Comparison of ENCODE assay signal across 7 cellular contexts in the genomic region with DNA sequence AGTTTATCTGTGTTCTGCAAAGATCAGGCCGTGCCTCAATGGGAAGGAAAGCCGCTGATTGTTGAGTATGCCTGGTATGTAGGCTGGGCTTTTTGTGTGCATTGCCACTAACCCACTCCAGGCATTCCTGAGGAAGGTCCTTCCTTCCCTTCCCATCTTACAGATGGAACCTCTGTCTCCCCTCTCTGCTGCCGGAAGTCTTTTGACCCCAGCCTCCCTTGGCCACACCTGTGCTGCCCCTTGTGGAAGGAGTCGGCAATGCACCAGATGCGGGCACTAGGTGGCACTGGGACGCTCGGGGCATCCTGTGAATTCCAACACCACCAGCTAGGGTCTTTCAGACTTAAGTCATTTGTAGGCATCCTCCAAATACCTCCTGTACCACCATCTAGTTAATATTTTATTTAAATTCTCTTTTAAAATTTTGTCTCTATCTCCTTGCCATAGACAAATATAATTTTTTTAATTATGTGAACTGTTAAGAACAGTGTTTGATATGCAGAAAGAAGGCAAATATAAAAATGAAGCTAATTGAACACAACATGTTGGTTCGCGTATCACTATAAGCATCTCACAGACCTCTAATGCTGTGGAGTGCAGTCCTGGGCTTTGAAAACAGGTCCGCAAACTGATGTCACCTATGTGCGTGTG.
A peak's percentile ranks its signal among the peaks of the same experiment; 100 is the strongest.
DNase-seq lines count a peak whose midpoint lies in the region; ATAC-seq, FAIRE-seq and TF ChIP-seq lines count a peak whose summit lies in the region.

No MANE protein-coding gene starts in this region.

- H2AFZ ChIP-seq in PC-3 (ENCODE audit: low read length) = no peak overlapping the region
- no peak overlapping the region for H2AFZ ChIP-seq in hepatocyte

- no peak overlapping the region for H3K4me3 ChIP-seq in PC-3 (ENCODE audit: low read length)
- no peak overlapping the region for H3K4me3 ChIP-seq in hepatocyte

- H3K9me2 ChIP-seq in PC-3 (replicated peaks; ENCODE audit: low read length) = no peaks in the 10 kb centered on the region
- no peaks in the 10 kb centered on the region for H3K9me2 ChIP-seq in hepatocyte (replicated peaks; ENCODE audit: insufficient read depth)

- H3K4me1 ChIP-seq in PC-3 (ENCODE audit: insufficient read depth, low read length) = peaks cover 41% of the 10 kb centered on the region
- no peaks in the 10 kb centered on the region for H3K4me1 ChIP-seq in hepatocyte (ENCODE audit: insufficient read depth)

- H3K9me3 ChIP-seq in PC-3 (ENCODE audit: low read length) (no peaks in the 10 kb centered on the region), hepatocyte (ENCODE audit: low read depth) (no peaks in the 10 kb centered on the region)

- CTCF ChIA-PET in PC-3 (lab: Charles Lee) = interaction anchor here (0.5 kb wide), 1 partner anchor 57 kb away, joined by 3 read pairs; no protein-coding TSS in a partner anchor

- H3K27ac ChIP-seq in PC-3 (ENCODE audit: low read length) = no peak overlapping the region
- H3K27ac ChIP-seq in hepatocyte = no peak overlapping the region

- DNase-seq in GM19239 (ENCODE audit: insufficient read length, low spot score) = peak; percentile 31
- DNase-seq in PC-3 = peak; percentile 44
- DNase-seq in activated gamma-delta T cell treated with anti-CD3 and anti-CD28 coated beads, Interleukin-2, amount 50 U/mL, for 16 hours (ENCODE audit: low read depth) = peak; percentile 43
- no peak for DNase-seq in hepatocyte (ENCODE audit: low spot score)
- DNase-seq in stimulated activated CD4-positive, alpha-beta T cell treated with anti-CD3 and anti-CD28 coated beads, TNF-alpha, amount 100 ng/mL, for 24 hours (ENCODE audit: low read depth in 3 of 3) = peak; percentile 42 to 71 (median 47)
- no peak for DNase-seq in middle frontal gyrus (ENCODE audit: extremely low spot score, low spot score)

- FAIRE-seq in GM19239 (lab: Jason Lieb, UNC) = peak; percentile 56

- H3K4me2 ChIP-seq in PC-3 (ENCODE audit: low read length) (no peak overlapping the region), hepatocyte (no peak overlapping the region)

- no peaks in the 10 kb centered on the region for H3K79me2 ChIP-seq in PC-3 (ENCODE audit: low read length)
- no peaks in the 10 kb centered on the region for H3K79me2 ChIP-seq in hepatocyte

- TF ChIP-seq CTCF in PC-3 (conservative IDR thresholded peaks at IDR 0.05; ENCODE audit: low read depth, low read length) = peak; percentile 91
- peak; percentile 49 for TF ChIP-seq CTCF in hepatocyte (IDR thresholded peaks at IDR 0.05; ENCODE audit: poor library complexity)

- peaks cover 15% of the 10 kb centered on the region for H3F3A ChIP-seq in PC-3 (ENCODE audit: low read length, unreplicated experiment)

- no peaks in the 10 kb centered on the region for H3K27me3 ChIP-seq in PC-3 (ENCODE audit: low read length)
- H3K27me3 ChIP-seq in hepatocyte = no peaks in the 10 kb centered on the region

- H3K36me3 ChIP-seq in PC-3 (ENCODE audit: low read depth, low read length) = no peaks in the 10 kb centered on the region
- no peaks in the 10 kb centered on the region for H3K36me3 ChIP-seq in hepatocyte (replicated peaks; ENCODE audit: insufficient read depth, low read depth)

- intact Hi-C loops in PC-3 (cut with micrococcal nuclease) = no loop called here

- ATAC-seq in PC-3 (no peak), GM18498 (IDR thresholded peaks at IDR 0.05; ENCODE audit: unreplicated experiment) (no peak)

- H4K20me1 ChIP-seq in PC-3 (ENCODE audit: low read length) (no peaks in the 10 kb centered on the region), hepatocyte (ENCODE audit: insufficient read depth, poor library complexity, severe bottlenecking) (no peaks in the 10 kb centered on the region)

- no TSS peak for BruUV-seq in PC-3 (replicated peaks; lab: Mats Ljungman, UMichigan)

- H3K9ac ChIP-seq in PC-3 (ENCODE audit: low read length) = no peak overlapping the region

- POLR2A ChIA-PET in PC-3 (lab: Charles Lee; ENCODE audit: unreplicated experiment) = interaction anchor here (0.6 kb wide), 1 partner anchor 21 kb away, joined by 13 read pairs; no protein-coding TSS in a partner anchor

- WGBS in hepatocyte (ENCODE audit: low lambda C conversion rate, missing lambda C conversion rate) = 60% methylated on average over 11 of the region's 11 CpGs

Comparison
In these comparisons a context has a peak if more than half of its experiments do, and no peak if none do; other contexts are left out.
1. DNase-seq: peak in GM19239 (single experiment), PC-3 (single experiment), activated gamma-delta T cell treated with anti-CD3 and anti-CD28 coated beads, Interleukin-2, amount 50 U/mL, for 16 hours (single experiment) and stimulated activated CD4-positive, alpha-beta T cell treated with anti-CD3 and anti-CD28 coated beads, TNF-alpha, amount 100 ng/mL, for 24 hours (3 of 3); none in hepatocyte (single experiment) and middle frontal gyrus (single experiment).